ENCODE assay signal across 19 cellular contexts in genomic region chr5:75331-76320, GRCh38. TPM values are rescaled to one million over a fixed set of nuclear protein-coding genes. Genes with fewer than 3 reads are reported as not detected.
DNase-seq lines count a peak whose midpoint lies in the region; ATAC-seq, FAIRE-seq and TF ChIP-seq lines count a peak whose summit lies in the region.
"Had no signal": no experiment of that assay in that cellular context is flagged by ENCODE, and none has a peak within 500 bp of the region (broad histone marks: within the 10 kb centered on the region; RNA-seq: fewer than 3 reads in every experiment).

No MANE protein-coding gene starts in this region.

- DNase-seq in right atrium auricular region (ENCODE audit: low spot score), result peak; percentile 40
- no peak for DNase-seq in heart right ventricle
- no peak for DNase-seq in astrocyte (ENCODE audit: low read depth)
- no peak for DNase-seq in neuronal stem cell (ENCODE audit: low spot score)
- DNase-seq in NCI-H2227 (lab: John Stamatoyannopoulos, UW; ENCODE audit: unreplicated experiment), result no peak
- DNase-seq in prostate gland (ENCODE audit: low spot score), result no peak
- DNase-seq: AML-193; CD4-positive, alpha-beta memory T cell; DMS79 treated with DMSO at 0.1 percent for 48 hours; IMR-90; NCI-H1417; NCI-H2029 treated with DMSO at 0.1 percent for 48 hours; NCI-H524 treated with DMSO at 0.1 percent for 48 hours had no signal

- H2BK5ac ChIP-seq in neuronal stem cell (ENCODE audit: low read length), result peak overlapping the region; percentile 20

- H3K79me2 ChIP-seq in astrocyte (ENCODE audit: insufficient read depth, low read length), result no peaks in the 10 kb centered on the region

- no peak overlapping the region for H3K4me3 ChIP-seq in right atrium auricular region
- no peak overlapping the region for H3K4me3 ChIP-seq in heart right ventricle
- no peak overlapping the region for H3K4me3 ChIP-seq in astrocyte (ENCODE audit: insufficient read depth, low read depth, low read length)
- no peak overlapping the region for H3K4me3 ChIP-seq in neuronal stem cell (ENCODE audit: low read length in 2 of 2)
- no peak overlapping the region for H3K4me3 ChIP-seq in prostate gland
- H3K4me3 ChIP-seq: A549, HAP-1 had no signal

- TF ChIP-seq CTCF in right atrium auricular region (IDR thresholded peaks at IDR 0.05) (no peak), heart right ventricle (IDR thresholded peaks at IDR 0.05) (no peak), astrocyte (IDR thresholded peaks at IDR 0.05; ENCODE audit: insufficient read depth, low read depth, low read length) (no peak), prostate gland (IDR thresholded peaks at IDR 0.05) (no peak)

- no peak for TF ChIP-seq POLR2A in prostate gland (IDR thresholded peaks at IDR 0.05)

- H3K9me3 Mint-ChIP-seq in astrocyte (ENCODE audit: unreplicated experiment), result no peaks in the 10 kb centered on the region

- H2AFZ ChIP-seq in astrocyte (ENCODE audit: low read depth, low read length), result no peak overlapping the region
- H2AFZ ChIP-seq in neuronal stem cell (ENCODE audit: low read length), result no peak overlapping the region

- no peaks in the 10 kb centered on the region for H3K79me1 ChIP-seq in neuronal stem cell (ENCODE audit: low read depth, low read length)

- no peak overlapping the region for H3K9ac ChIP-seq in astrocyte (ENCODE audit: low read length)
- H3K9ac ChIP-seq in neuronal stem cell (ENCODE audit: low read depth, low read length, poor library complexity), result no peak overlapping the region

- H3K23ac ChIP-seq in neuronal stem cell (ENCODE audit: low read depth, low read length, poor library complexity), result no peak overlapping the region

- no peak overlapping the region for H2BK120ac ChIP-seq in neuronal stem cell (ENCODE audit: low read depth, low read length)

- H4K20me1 ChIP-seq in astrocyte (ENCODE audit: insufficient read depth, low read length), result no peaks in the 10 kb centered on the region

- intact Hi-C loops in heart right ventricle (cut with DNase I) (no loop called here), prostate gland (cut with DNase I) (no loop called here)

- WGBS in heart right ventricle, 2 donors, result 62 to 68% methylated on average over 31 of the region's 31 CpGs
- WGBS in neuronal stem cell (ENCODE audit: extremely low coverage in 2 of 2, insufficient read length in 2 of 2, insufficient replicate concordance in 1 of 2), 2 donors, result no CpG with 5 or more reads among the region's 31 CpGs
- 60% methylated on average over 31 of the region's 31 CpGs for WGBS in prostate gland

- H2BK12ac ChIP-seq in neuronal stem cell (ENCODE audit: low read length), result no peak overlapping the region

- H4K91ac ChIP-seq in neuronal stem cell (ENCODE audit: low read depth, low read length, poor library complexity), result no peak overlapping the region

- no peak for FAIRE-seq in astrocyte (lab: Jason Lieb, UNC)
- FAIRE-seq: A549, G401.6 had no signal

- no peak overlapping the region for H3K27ac ChIP-seq in right atrium auricular region
- no peak overlapping the region for H3K27ac ChIP-seq in heart right ventricle
- H3K27ac ChIP-seq in astrocyte (ENCODE audit: low read depth, low read length), result no peak overlapping the region
- no peak overlapping the region for H3K27ac ChIP-seq in neuronal stem cell (replicated peaks; ENCODE audit: low read length)
- no peak overlapping the region for H3K27ac ChIP-seq in prostate gland
- H3K27ac ChIP-seq: A549, RWPE1 had no signal

- H3K9me3 ChIP-seq in right atrium auricular region (no peaks in the 10 kb centered on the region), heart right ventricle (no peaks in the 10 kb centered on the region), astrocyte (ENCODE audit: insufficient read depth, low read depth, low read length) (no peaks in the 10 kb centered on the region), neuronal stem cell (replicated peaks in 1 of 2; ENCODE audit: control insufficient read depth in 2 of 2, insufficient read depth in 1 of 2, low read depth in 1 of 2, low read length in 2 of 2) (no peaks in the 10 kb centered on the region), prostate gland (no peaks in the 10 kb centered on the region)
- H3K9me3 ChIP-seq: A549, HAP-1 had no signal

- H3K27me3 ChIP-seq in right atrium auricular region (no peaks in the 10 kb centered on the region), heart right ventricle (peaks cover 0 to 23% (median 5%) of the 10 kb centered on the region in 7 donors), astrocyte (ENCODE audit: insufficient read depth, low read length) (peaks cover 10% of the 10 kb centered on the region), neuronal stem cell (ENCODE audit: control insufficient read depth in 3 of 3, insufficient read depth in 3 of 3, low read depth in 1 of 3, low read length in 3 of 3) (no peaks in the 10 kb centered on the region), prostate gland (replicated peaks; ENCODE audit: insufficient read depth) (no peaks in the 10 kb centered on the region)

- peak overlapping the region; percentile 19 for H3K4me2 ChIP-seq in astrocyte (ENCODE audit: low read length)
- no peak overlapping the region for H3K4me2 ChIP-seq in neuronal stem cell (ENCODE audit: insufficient read depth, low read length, poor library complexity, severe bottlenecking)
- H3K4me2 ChIP-seq: A549 had no signal

- no peak overlapping the region for H3K27ac Mint-ChIP-seq in astrocyte (ENCODE audit: unreplicated experiment)
- H3K27ac Mint-ChIP-seq: CD4-positive, alpha-beta memory T cell had no signal

- H3K18ac ChIP-seq in neuronal stem cell (ENCODE audit: low read length), result peak overlapping the region; percentile 1

- H3K14ac ChIP-seq in neuronal stem cell (ENCODE audit: low read length), result no peak overlapping the region

- H3K27me3 Mint-ChIP-seq in astrocyte (ENCODE audit: low read depth, unreplicated experiment), result peaks cover 52% of the 10 kb centered on the region

- no peak for ATAC-seq in heart right ventricle
- no peak for ATAC-seq in GM18502 (IDR thresholded peaks at IDR 0.05; ENCODE audit: poor library complexity, unreplicated experiment)
- no peak for ATAC-seq in GM19351 (IDR thresholded peaks at IDR 0.05; ENCODE audit: unreplicated experiment)
- ATAC-seq: A549 had no signal

- no peak overlapping the region for H3K4me3 Mint-ChIP-seq in astrocyte (ENCODE audit: unreplicated experiment)
- H3K4me3 Mint-ChIP-seq: CD4-positive, alpha-beta memory T cell had no signal

- no peak overlapping the region for H3K4ac ChIP-seq in neuronal stem cell (ENCODE audit: low read length)

- peak overlapping the region; percentile 34 for H2AK5ac ChIP-seq in neuronal stem cell (ENCODE audit: low read depth, low read length)

- H4K8ac ChIP-seq in neuronal stem cell (ENCODE audit: low read depth, low read length), result no peak overlapping the region

- H3K36me3 ChIP-seq in right atrium auricular region (no peaks in the 10 kb centered on the region), heart right ventricle (no peaks in the 10 kb centered on the region), astrocyte (ENCODE audit: insufficient read depth, low read length) (no peaks in the 10 kb centered on the region), neuronal stem cell (replicated peaks in 1 of 2; ENCODE audit: control insufficient read depth in 2 of 2, insufficient read depth in 2 of 2, low read length in 2 of 2) (peaks cover 0 to 6% of the 10 kb centered on the region in 2 donors), prostate gland (no peaks in the 10 kb centered on the region)
- H3K36me3 ChIP-seq: HAP-1 had no signal

- H3K4me1 ChIP-seq in right atrium auricular region (no peaks in the 10 kb centered on the region), heart right ventricle (no peaks in the 10 kb centered on the region), astrocyte (ENCODE audit: insufficient read depth, low read length) (peaks cover 17% of the 10 kb centered on the region), neuronal stem cell (ENCODE audit: control insufficient read depth in 2 of 2, insufficient read depth in 1 of 2, low read depth in 1 of 2, low read length in 2 of 2) (peaks cover 43 to 45% of the 10 kb centered on the region in 2 donors), prostate gland (replicated peaks) (no peaks in the 10 kb centered on the region)
- H3K4me1 ChIP-seq: A549, HAP-1 had no signal

- peak overlapping the region; percentile 50 for H2BK15ac ChIP-seq in neuronal stem cell (ENCODE audit: low read length)

- no peaks in the 10 kb centered on the region for H3K36me3 Mint-ChIP-seq in astrocyte (ENCODE audit: low read depth, unreplicated experiment)
- H3K36me3 Mint-ChIP-seq: CD4-positive, alpha-beta memory T cell had no signal

- H3K4me1 Mint-ChIP-seq in astrocyte (ENCODE audit: low read depth, unreplicated experiment), result peaks cover 21% of the 10 kb centered on the region
- H3K4me1 Mint-ChIP-seq: CD4-positive, alpha-beta memory T cell had no signal

RNA-seq across cellular contexts. Expression of gene PLEKHG4B, which starts 16.3 kb away (rescaled TPM):
- total RNA-seq in right atrium auricular region, result under 1 TPM; 0.08 to 0.48 TPM
- total RNA-seq in heart right ventricle, result under 1 TPM in 3 of 10 donors, not detected in 7; 0.02 to 0.14 (median 0.07) TPM
- under 1 TPM in 1 of 2 donors, not detected in 1; under 0.01 TPM for polyA plus RNA-seq in heart right ventricle
- total RNA-seq in astrocyte, result 6.1 and 8.1 TPM in 2 replicates
- 46.5 TPM for polyA plus RNA-seq in neuronal stem cell (2013, experiment 1 of 2)
- 48.4 TPM for polyA plus RNA-seq in neuronal stem cell (2013, experiment 2 of 2)
- total RNA-seq in prostate gland, result 10 to 100 TPM in 1 of 2 donors, 1 to 10 TPM in 1; 8.9 to 14.4 TPM
- total RNA-seq: CD4-positive, alpha-beta memory T cell had no signal
- polyA plus RNA-seq: CD4-positive, alpha-beta memory T cell had no signal
